ENCODE assay signal across 8 cellular contexts in genomic region chr3:64687781-64688515, GRCh38. TPM values are rescaled to one million over a fixed set of nuclear protein-coding genes. Genes with fewer than 3 reads are reported as not detected.
DNase-seq lines count a peak whose midpoint lies in the region; FAIRE-seq and TF ChIP-seq lines count a peak whose summit lies in the region.

A gene with protein sequence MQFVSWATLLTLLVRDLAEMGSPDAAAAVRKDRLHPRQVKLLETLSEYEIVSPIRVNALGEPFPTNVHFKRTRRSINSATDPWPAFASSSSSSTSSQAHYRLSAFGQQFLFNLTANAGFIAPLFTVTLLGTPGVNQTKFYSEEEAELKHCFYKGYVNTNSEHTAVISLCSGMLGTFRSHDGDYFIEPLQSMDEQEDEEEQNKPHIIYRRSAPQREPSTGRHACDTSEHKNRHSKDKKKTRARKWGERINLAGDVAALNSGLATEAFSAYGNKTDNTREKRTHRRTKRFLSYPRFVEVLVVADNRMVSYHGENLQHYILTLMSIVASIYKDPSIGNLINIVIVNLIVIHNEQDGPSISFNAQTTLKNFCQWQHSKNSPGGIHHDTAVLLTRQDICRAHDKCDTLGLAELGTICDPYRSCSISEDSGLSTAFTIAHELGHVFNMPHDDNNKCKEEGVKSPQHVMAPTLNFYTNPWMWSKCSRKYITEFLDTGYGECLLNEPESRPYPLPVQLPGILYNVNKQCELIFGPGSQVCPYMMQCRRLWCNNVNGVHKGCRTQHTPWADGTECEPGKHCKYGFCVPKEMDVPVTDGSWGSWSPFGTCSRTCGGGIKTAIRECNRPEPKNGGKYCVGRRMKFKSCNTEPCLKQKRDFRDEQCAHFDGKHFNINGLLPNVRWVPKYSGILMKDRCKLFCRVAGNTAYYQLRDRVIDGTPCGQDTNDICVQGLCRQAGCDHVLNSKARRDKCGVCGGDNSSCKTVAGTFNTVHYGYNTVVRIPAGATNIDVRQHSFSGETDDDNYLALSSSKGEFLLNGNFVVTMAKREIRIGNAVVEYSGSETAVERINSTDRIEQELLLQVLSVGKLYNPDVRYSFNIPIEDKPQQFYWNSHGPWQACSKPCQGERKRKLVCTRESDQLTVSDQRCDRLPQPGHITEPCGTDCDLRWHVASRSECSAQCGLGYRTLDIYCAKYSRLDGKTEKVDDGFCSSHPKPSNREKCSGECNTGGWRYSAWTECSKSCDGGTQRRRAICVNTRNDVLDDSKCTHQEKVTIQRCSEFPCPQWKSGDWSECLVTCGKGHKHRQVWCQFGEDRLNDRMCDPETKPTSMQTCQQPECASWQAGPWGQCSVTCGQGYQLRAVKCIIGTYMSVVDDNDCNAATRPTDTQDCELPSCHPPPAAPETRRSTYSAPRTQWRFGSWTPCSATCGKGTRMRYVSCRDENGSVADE (N-terminal part only) (minus strand): TSS chr3:64688000. CDS start chr3:64687657, 343 bp downstream.

- H3K27ac ChIP-seq in PC-9: peak within 1 kb of the TSS; percentile 90
- H3K27ac ChIP-seq in thyroid gland: peak within 1 kb of the TSS; percentile 86 to 98 (median 94)

- H3F3A ChIP-seq in PC-9 (ENCODE audit: insufficient read depth, low read depth): peaks cover 15% of the 10 kb centered on the region

- H3K27me3 ChIP-seq in PC-9 (ENCODE audit: insufficient read depth, low read depth) (no peaks in the 10 kb centered on the region), thyroid gland (no peaks in the 10 kb centered on the region)

- no peak for FAIRE-seq in HTR-8/SVneo (lab: Jason Lieb, UNC)
- no peak for FAIRE-seq in GM12891 (lab: Jason Lieb, UNC)

- no TSS peak for BruUV-seq in PC-9 (replicated peaks; lab: Mats Ljungman, UMichigan)

- POLR2A ChIA-PET in PC-9 (lab: Charles Lee; ENCODE audit: unreplicated experiment): interaction anchor here (0.6 to 0.7 kb wide), 3 partner anchors 290 to 1533 kb away, joined by 3 to 18 read pairs (median 8); partner anchors contain the start of gene SLC25A26

- peak within 1 kb of the TSS; percentile 94 for H2AFZ ChIP-seq in PC-9

- CTCF ChIA-PET in PC-9 (lab: Charles Lee): interaction anchor here (0.6 kb wide), 1 partner anchor 1396 kb away, joined by 5 read pairs; no protein-coding TSS in a partner anchor

- H4K20me1 ChIP-seq in PC-9 (ENCODE audit: insufficient read depth): no peaks in the 10 kb centered on the region

- no peaks in the 10 kb centered on the region for H3K9me3 ChIP-seq in PC-9 (ENCODE audit: insufficient read depth, low read depth)
- H3K9me3 ChIP-seq in thyroid gland: no peaks in the 10 kb centered on the region

- H3K4me2 ChIP-seq in PC-9: peak within 1 kb of the TSS; percentile 97

- TF ChIP-seq CTCF in AG10803 (conservative IDR thresholded peaks at IDR 0.05; ENCODE audit: low read length) (no peak), PC-9 (conservative IDR thresholded peaks at IDR 0.05) (no peak), epithelial cell of proximal tubule (conservative IDR thresholded peaks at IDR 0.05; ENCODE audit: low read depth, low read length) (no peak), thyroid gland (IDR thresholded peaks at IDR 0.05) (no peak)

- H3K4me3 ChIP-seq in AG10803 (ENCODE audit: low read length) (peak within 1 kb of the TSS; percentile 83), PC-9 (peak within 1 kb of the TSS; percentile 90), epithelial cell of proximal tubule (ENCODE audit: low read depth, low read length) (peak within 1 kb of the TSS; percentile 83), thyroid gland (replicated peaks in 1 of 3) (peak within 1 kb of the TSS; percentile 7 to 76 (median 32))

- WGBS in thyroid gland, 2 donors: 1 to 2% methylated on average over 33 to 42 of the region's 58 CpGs

- intact Hi-C loops in PC-9 (cut with micrococcal nuclease; ENCODE audit: unreplicated experiment) (loop anchor here (1.0 to 10.0 kb wide), 7 partner anchors 289 to 1533 kb away; partner anchors contain the start of gene SLC25A26), thyroid gland (cut with DNase I) (no loop called here)

- H3K36me3 ChIP-seq in PC-9 (ENCODE audit: low read depth) (no peaks in the 10 kb centered on the region), thyroid gland (no peaks in the 10 kb centered on the region)

- TF ChIP-seq POLR2A in thyroid gland (IDR thresholded peaks at IDR 0.05): peak; percentile 32 to 90
- no peak for TF ChIP-seq POLR2A in GM12891 (IDR thresholded peaks at IDR 0.05; ENCODE audit: low read depth, low read length)

- DNase-seq in AG10803 (ENCODE audit: low read depth) (peak; percentile 66), PC-9 (peak; percentile 40 to 68), epithelial cell of proximal tubule (ENCODE audit: low read depth) (no peak), medulla oblongata (ENCODE audit: extremely low spot score) (peak; percentile 78), thyroid gland (peak; percentile 79 to 84), HTR-8/SVneo (ENCODE audit: insufficient read length, low spot score) (no peak), COLO829 (ENCODE audit: low spot score) (no peak), GM12891 (ENCODE audit: insufficient read length, low spot score) (no peak)

- H3K9me2 ChIP-seq in PC-9 (ENCODE audit: insufficient read depth): no peaks in the 10 kb centered on the region

- H3K79me2 ChIP-seq in PC-9 (ENCODE audit: low read depth): 0 out of 2 replicates have a peak, but pooled peaks cover 5% of the 10 kb centered on the region

- H3K4me1 ChIP-seq in PC-9 (replicated peaks; ENCODE audit: insufficient read depth) (peaks cover 20% of the 10 kb centered on the region), thyroid gland (peaks cover 0 to 7% of the 10 kb centered on the region in 2 donors)

TF ChIP-seq in GM12891, 5 proteins besides CTCF, POLR2A, EP300 and RAD21:
- TF ChIP-seq POU2F2 (IDR thresholded peaks at IDR 0.05; ENCODE audit: low read depth, low read length) (no peak), POLR2AphosphoS5 (IDR thresholded peaks at IDR 0.05; ENCODE audit: low read depth, low read length) (no peak), SPI1 (IDR thresholded peaks at IDR 0.05; ENCODE audit: low read depth, low read length) (no peak), PAX5 (IDR thresholded peaks at IDR 0.05; ENCODE audit: insufficient read depth, low read length, severe bottlenecking) (no peak), TAF1 (IDR thresholded peaks at IDR 0.05; ENCODE audit: low read depth, low read length) (no peak)

RNA-seq across cellular contexts. Expression of the gene that starts here (rescaled TPM):
- 1.2 and 4.5 TPM in 2 replicates for total RNA-seq in PC-9 (2021)
- total RNA-seq in epithelial cell of proximal tubule: 16.9 and 92.7 TPM in 2 replicates
- 100 to 1,000 TPM in 2 of 4 donors, 10 to 100 TPM in 2; 20.2 to 142 (median 74.9) TPM for total RNA-seq in thyroid gland
- not detected for polyA plus RNA-seq in GM12891 (2012; ENCODE audit: low read depth, missing spikeins)

Comparison
In these comparisons a context has a peak if more than half of its experiments do, and no peak if none do; other contexts are left out.
1. DNase-seq: peak in AG10803 (single experiment), PC-9 (2 of 2), medulla oblongata (single experiment) and thyroid gland (2 of 2); none in epithelial cell of proximal tubule (single experiment), HTR-8/SVneo (single experiment), COLO829 (single experiment) and GM12891 (single experiment).
2. H3K4me3 ChIP-seq: peak in every context shown above with its lines; median percentile 90 in PC-9; 83 in AG10803; 83 in epithelial cell of proximal tubule; 32 in thyroid gland.